11 cellular contexts compared by ENCODE assay signal in the genomic region with DNA sequence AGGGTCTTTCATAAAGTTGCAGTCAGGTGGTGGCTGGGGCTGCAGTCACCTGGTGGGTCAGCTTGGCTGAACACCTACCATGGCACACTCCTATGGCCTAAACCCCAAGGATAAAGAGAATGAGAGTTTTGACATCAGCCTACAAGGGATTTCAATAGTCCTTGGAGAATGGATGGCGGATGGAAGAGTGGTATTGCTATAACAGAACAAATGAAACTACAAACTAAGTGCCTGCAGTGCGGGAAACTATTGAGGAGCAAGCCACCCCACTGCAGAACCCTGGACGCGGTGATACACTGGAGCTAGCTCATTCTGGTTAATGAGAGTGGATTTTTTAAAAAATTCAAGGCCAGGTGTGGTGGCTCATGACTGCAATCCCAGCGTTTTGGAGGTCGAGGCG. TPM values are rescaled to one million over a fixed set of nuclear protein-coding genes. Genes with fewer than 3 reads are reported as not detected.
DNase-seq lines count a peak whose midpoint lies in the region; ATAC-seq, FAIRE-seq and TF ChIP-seq lines count a peak whose summit lies in the region.
"Had no signal": no experiment of that assay in that cellular context is flagged by ENCODE, and none has a peak within 500 bp of the region (broad histone marks: within the 10 kb centered on the region; RNA-seq: fewer than 3 reads in every experiment).

No MANE protein-coding gene starts in this region.

- ATAC-seq in CD4-positive, CD25-positive, alpha-beta regulatory T cell (ENCODE audit: low read depth in 2 of 2), result no peak
- no peak for ATAC-seq in naive thymus-derived CD4-positive, alpha-beta T cell
- ATAC-seq in HG03135 (IDR thresholded peaks at IDR 0.05; ENCODE audit: unreplicated experiment), result no peak
- ATAC-seq in HG02571 (IDR thresholded peaks at IDR 0.05; ENCODE audit: unreplicated experiment), result no peak
- ATAC-seq: gastrocnemius medialis had no signal

- no peak for DNase-seq in CD4-positive, CD25-positive, alpha-beta regulatory T cell
- DNase-seq in astrocyte (ENCODE audit: low read depth) (no peak), cerebellar cortex (ENCODE audit: low spot score) (no peak), NCI-H1417 (lab: John Stamatoyannopoulos, UW) (no peak)
- no peak for DNase-seq in naive thymus-derived CD4-positive, alpha-beta T cell
- DNase-seq: gastrocnemius medialis, NCI-H2171 had no signal

- H3K4me1 ChIP-seq in CD4-positive, CD25-positive, alpha-beta regulatory T cell (ENCODE audit: control insufficient read depth, insufficient read depth, low read length, poor library complexity, severe bottlenecking), result peaks cover 30% of the 10 kb centered on the region
- H3K4me1 ChIP-seq in HUES6 (ENCODE audit: control insufficient read depth, insufficient read depth, low read length), result peaks cover 9% of the 10 kb centered on the region
- H3K4me1 ChIP-seq in astrocyte (ENCODE audit: insufficient read depth, low read length), result peaks cover 18% of the 10 kb centered on the region
- peaks cover 18 to 23% of the 10 kb centered on the region in 2 donors for H3K4me1 ChIP-seq in naive thymus-derived CD4-positive, alpha-beta T cell (ENCODE audit: control insufficient read depth in 2 of 2, insufficient read depth in 2 of 2, low read length in 2 of 2)

- H3K36me3 Mint-ChIP-seq in CD4-positive, CD25-positive, alpha-beta regulatory T cell, result peaks cover 5% of the 10 kb centered on the region
- H3K36me3 Mint-ChIP-seq in astrocyte (ENCODE audit: low read depth, unreplicated experiment), result no peaks in the 10 kb centered on the region
- peaks cover 0 to 2% (median 0%) of the 10 kb centered on the region in 5 donors for H3K36me3 Mint-ChIP-seq in naive thymus-derived CD4-positive, alpha-beta T cell

- no peak overlapping the region for H3K27ac ChIP-seq in CD4-positive, CD25-positive, alpha-beta regulatory T cell (ENCODE audit: insufficient read depth, low read length, poor library complexity, severe bottlenecking)
- no peak overlapping the region for H3K27ac ChIP-seq in HUES6 (ENCODE audit: low read depth, low read length)
- no peak overlapping the region for H3K27ac ChIP-seq in astrocyte (ENCODE audit: low read depth, low read length)
- H3K27ac ChIP-seq in naive thymus-derived CD4-positive, alpha-beta T cell (ENCODE audit: low read depth, low read length), result no peak overlapping the region

- H3K27me3 Mint-ChIP-seq in CD4-positive, CD25-positive, alpha-beta regulatory T cell, result no peaks in the 10 kb centered on the region
- H3K27me3 Mint-ChIP-seq in astrocyte (ENCODE audit: low read depth, unreplicated experiment), result no peaks in the 10 kb centered on the region
- H3K27me3 Mint-ChIP-seq in naive thymus-derived CD4-positive, alpha-beta T cell, result no peaks in the 10 kb centered on the region

- POLR2A ChIA-PET in naive thymus-derived CD4-positive, alpha-beta T cell (lab: Charles Lee), result interaction anchor here (0.6 to 1.8 kb wide), 3 partner anchors 101 to 442 kb away, joined by 3 to 7 read pairs (median 4); no protein-coding TSS in a partner anchor

- TF ChIP-seq CTCF in astrocyte (IDR thresholded peaks at IDR 0.05; ENCODE audit: insufficient read depth, low read depth, low read length), result no peak

- H3K79me2 ChIP-seq in astrocyte (ENCODE audit: insufficient read depth, low read length), result peaks cover 21% of the 10 kb centered on the region

- peak overlapping the region; percentile 90 for H3K4me2 ChIP-seq in astrocyte (ENCODE audit: low read length)

- H3K9me3 Mint-ChIP-seq in CD4-positive, CD25-positive, alpha-beta regulatory T cell, result no peaks in the 10 kb centered on the region
- no peaks in the 10 kb centered on the region for H3K9me3 Mint-ChIP-seq in astrocyte (ENCODE audit: unreplicated experiment)
- no peaks in the 10 kb centered on the region for H3K9me3 Mint-ChIP-seq in naive thymus-derived CD4-positive, alpha-beta T cell

- peaks cover 16 to 43% (median 28%) of the 10 kb centered on the region in 4 donors for H3K4me1 Mint-ChIP-seq in CD4-positive, CD25-positive, alpha-beta regulatory T cell
- peaks cover 5% of the 10 kb centered on the region for H3K4me1 Mint-ChIP-seq in astrocyte (ENCODE audit: low read depth, unreplicated experiment)
- H3K4me1 Mint-ChIP-seq in naive thymus-derived CD4-positive, alpha-beta T cell, result peaks cover 22 to 41% (median 34%) of the 10 kb centered on the region in 7 donors

- peak overlapping the region in 1 of 3 donors; percentile 99 for H3K27ac Mint-ChIP-seq in CD4-positive, CD25-positive, alpha-beta regulatory T cell
- no peak overlapping the region for H3K27ac Mint-ChIP-seq in astrocyte (ENCODE audit: unreplicated experiment)
- H3K27ac Mint-ChIP-seq in naive thymus-derived CD4-positive, alpha-beta T cell, result peak overlapping the region in 3 of 9 donors; percentile 14 to 77 (median 54)

- no peaks in the 10 kb centered on the region for H3K36me3 ChIP-seq in CD4-positive, CD25-positive, alpha-beta regulatory T cell (ENCODE audit: control insufficient read depth, insufficient read depth, low read length)
- H3K36me3 ChIP-seq in HUES6 (ENCODE audit: control insufficient read depth, insufficient read depth, low read length), result no peaks in the 10 kb centered on the region
- no peaks in the 10 kb centered on the region for H3K36me3 ChIP-seq in astrocyte (ENCODE audit: insufficient read depth, low read length)
- peaks cover 0 to 5% (median 0%) of the 10 kb centered on the region in 3 experiments for H3K36me3 ChIP-seq in naive thymus-derived CD4-positive, alpha-beta T cell (ENCODE audit: control insufficient read depth in 2 of 3, insufficient read depth in 3 of 3, low read length in 3 of 3)
- H3K36me3 ChIP-seq: gastrocnemius medialis had no signal

- H3K9me3 ChIP-seq in CD4-positive, CD25-positive, alpha-beta regulatory T cell (ENCODE audit: control insufficient read depth in 2 of 2, low read length in 2 of 2), result no peaks in the 10 kb centered on the region
- H3K9me3 ChIP-seq in HUES6 (ENCODE audit: control insufficient read depth, insufficient read depth, low read depth, low read length) (no peaks in the 10 kb centered on the region), astrocyte (ENCODE audit: insufficient read depth, low read depth, low read length) (no peaks in the 10 kb centered on the region)
- no peaks in the 10 kb centered on the region for H3K9me3 ChIP-seq in naive thymus-derived CD4-positive, alpha-beta T cell (ENCODE audit: control insufficient read depth in 2 of 3, low read length in 3 of 3)
- H3K9me3 ChIP-seq: gastrocnemius medialis had no signal

- no peak overlapping the region for H3K4me3 ChIP-seq in CD4-positive, CD25-positive, alpha-beta regulatory T cell (ENCODE audit: low read depth, low read length)
- peak overlapping the region; percentile 92; the same call in 1 of the 2 replicates for H3K4me3 ChIP-seq in HUES6 (ENCODE audit: low read depth, low read length)
- H3K4me3 ChIP-seq in astrocyte (ENCODE audit: insufficient read depth, low read depth, low read length), result no peak overlapping the region
- H3K4me3 ChIP-seq in naive thymus-derived CD4-positive, alpha-beta T cell (ENCODE audit: low read length), result no peak overlapping the region

- H4K20me1 ChIP-seq in astrocyte (ENCODE audit: insufficient read depth, low read length), result peaks cover 3% of the 10 kb centered on the region

- no peak for FAIRE-seq in astrocyte (lab: Jason Lieb, UNC)
- FAIRE-seq: GM18507 had no signal

- intact Hi-C loops in naive thymus-derived CD4-positive, alpha-beta T cell (cut with micrococcal nuclease), result loop anchor here (5.0 to 10.0 kb wide), 10 partner anchors 150 to 1260 kb away; a partner anchor contains a TSS

- peak overlapping the region; percentile 70 to 96 (median 94) for H3K4me3 Mint-ChIP-seq in CD4-positive, CD25-positive, alpha-beta regulatory T cell
- peak overlapping the region; percentile 90 for H3K4me3 Mint-ChIP-seq in astrocyte (ENCODE audit: unreplicated experiment)
- H3K4me3 Mint-ChIP-seq in naive thymus-derived CD4-positive, alpha-beta T cell, result peak overlapping the region; percentile 53 to 99 (median 89)

- H2AFZ ChIP-seq in astrocyte (ENCODE audit: low read depth, low read length), result no peak overlapping the region

- H3K9ac ChIP-seq in HUES6 (ENCODE audit: low read length), result no peak overlapping the region
- no peak overlapping the region for H3K9ac ChIP-seq in astrocyte (ENCODE audit: low read length)

- CTCF ChIA-PET in naive thymus-derived CD4-positive, alpha-beta T cell (lab: Charles Lee), result no interaction called here

- H3K27me3 ChIP-seq in CD4-positive, CD25-positive, alpha-beta regulatory T cell (ENCODE audit: control insufficient read depth, insufficient read depth, low read length), result no peaks in the 10 kb centered on the region
- H3K27me3 ChIP-seq in HUES6 (ENCODE audit: control insufficient read depth, insufficient read depth, low read length) (no peaks in the 10 kb centered on the region), astrocyte (ENCODE audit: insufficient read depth, low read length) (no peaks in the 10 kb centered on the region)
- no peaks in the 10 kb centered on the region for H3K27me3 ChIP-seq in naive thymus-derived CD4-positive, alpha-beta T cell (ENCODE audit: control insufficient read depth in 2 of 2, insufficient read depth in 2 of 2, low read length in 2 of 2)
- H3K27me3 ChIP-seq: gastrocnemius medialis had no signal

RNA-seq across cellular contexts. Expression of a gene that starts 3.0 kb away (rescaled TPM):
- 41.5 TPM for total RNA-seq in CD4-positive, CD25-positive, alpha-beta regulatory T cell
- polyA plus RNA-seq in CD4-positive, CD25-positive, alpha-beta regulatory T cell, result 10 to 100 TPM; 45.3 to 59.5 (median 47.4) TPM
- total RNA-seq in astrocyte, result 34.0 and 50.6 TPM in 2 replicates
- 10 to 100 TPM; 31.4 to 64.4 (median 59.4) TPM for total RNA-seq in naive thymus-derived CD4-positive, alpha-beta T cell
- 10 to 100 TPM; 48.1 to 63.0 TPM for polyA plus RNA-seq in naive thymus-derived CD4-positive, alpha-beta T cell
